In the genomic region with DNA sequence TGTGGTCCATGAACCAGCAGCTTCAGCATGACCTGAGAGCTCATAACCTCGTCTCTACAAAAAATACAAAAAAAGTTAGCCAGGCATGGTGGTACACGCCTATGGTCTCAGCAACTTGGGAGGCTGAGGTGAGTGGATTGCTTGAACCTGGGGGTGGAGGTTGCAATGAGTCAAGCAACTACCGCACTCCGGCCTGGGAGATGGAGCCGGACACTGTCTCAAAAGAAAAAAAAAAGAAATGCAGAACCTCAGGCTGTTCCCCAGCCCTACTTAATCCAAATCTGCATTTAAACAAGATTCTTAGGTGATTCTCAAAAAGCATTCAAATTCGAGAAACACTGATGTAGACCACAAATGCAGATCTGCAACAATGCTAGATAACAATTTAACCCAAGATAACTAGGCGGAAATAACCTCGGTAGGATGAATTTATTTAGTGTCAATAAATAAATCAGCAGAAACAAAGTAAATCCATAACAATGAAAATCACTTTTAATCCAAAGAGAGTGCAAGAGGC, we compare ENCODE assay signal across 1 cellular context.
TF ChIP-seq lines count a peak whose summit lies in the region.

No MANE protein-coding gene starts in this region.

TF ChIP-seq in GM23338, 12 proteins besides CTCF, POLR2A, EP300 and RAD21 (continued from another document):
- TF ChIP-seq, protein P1, sequence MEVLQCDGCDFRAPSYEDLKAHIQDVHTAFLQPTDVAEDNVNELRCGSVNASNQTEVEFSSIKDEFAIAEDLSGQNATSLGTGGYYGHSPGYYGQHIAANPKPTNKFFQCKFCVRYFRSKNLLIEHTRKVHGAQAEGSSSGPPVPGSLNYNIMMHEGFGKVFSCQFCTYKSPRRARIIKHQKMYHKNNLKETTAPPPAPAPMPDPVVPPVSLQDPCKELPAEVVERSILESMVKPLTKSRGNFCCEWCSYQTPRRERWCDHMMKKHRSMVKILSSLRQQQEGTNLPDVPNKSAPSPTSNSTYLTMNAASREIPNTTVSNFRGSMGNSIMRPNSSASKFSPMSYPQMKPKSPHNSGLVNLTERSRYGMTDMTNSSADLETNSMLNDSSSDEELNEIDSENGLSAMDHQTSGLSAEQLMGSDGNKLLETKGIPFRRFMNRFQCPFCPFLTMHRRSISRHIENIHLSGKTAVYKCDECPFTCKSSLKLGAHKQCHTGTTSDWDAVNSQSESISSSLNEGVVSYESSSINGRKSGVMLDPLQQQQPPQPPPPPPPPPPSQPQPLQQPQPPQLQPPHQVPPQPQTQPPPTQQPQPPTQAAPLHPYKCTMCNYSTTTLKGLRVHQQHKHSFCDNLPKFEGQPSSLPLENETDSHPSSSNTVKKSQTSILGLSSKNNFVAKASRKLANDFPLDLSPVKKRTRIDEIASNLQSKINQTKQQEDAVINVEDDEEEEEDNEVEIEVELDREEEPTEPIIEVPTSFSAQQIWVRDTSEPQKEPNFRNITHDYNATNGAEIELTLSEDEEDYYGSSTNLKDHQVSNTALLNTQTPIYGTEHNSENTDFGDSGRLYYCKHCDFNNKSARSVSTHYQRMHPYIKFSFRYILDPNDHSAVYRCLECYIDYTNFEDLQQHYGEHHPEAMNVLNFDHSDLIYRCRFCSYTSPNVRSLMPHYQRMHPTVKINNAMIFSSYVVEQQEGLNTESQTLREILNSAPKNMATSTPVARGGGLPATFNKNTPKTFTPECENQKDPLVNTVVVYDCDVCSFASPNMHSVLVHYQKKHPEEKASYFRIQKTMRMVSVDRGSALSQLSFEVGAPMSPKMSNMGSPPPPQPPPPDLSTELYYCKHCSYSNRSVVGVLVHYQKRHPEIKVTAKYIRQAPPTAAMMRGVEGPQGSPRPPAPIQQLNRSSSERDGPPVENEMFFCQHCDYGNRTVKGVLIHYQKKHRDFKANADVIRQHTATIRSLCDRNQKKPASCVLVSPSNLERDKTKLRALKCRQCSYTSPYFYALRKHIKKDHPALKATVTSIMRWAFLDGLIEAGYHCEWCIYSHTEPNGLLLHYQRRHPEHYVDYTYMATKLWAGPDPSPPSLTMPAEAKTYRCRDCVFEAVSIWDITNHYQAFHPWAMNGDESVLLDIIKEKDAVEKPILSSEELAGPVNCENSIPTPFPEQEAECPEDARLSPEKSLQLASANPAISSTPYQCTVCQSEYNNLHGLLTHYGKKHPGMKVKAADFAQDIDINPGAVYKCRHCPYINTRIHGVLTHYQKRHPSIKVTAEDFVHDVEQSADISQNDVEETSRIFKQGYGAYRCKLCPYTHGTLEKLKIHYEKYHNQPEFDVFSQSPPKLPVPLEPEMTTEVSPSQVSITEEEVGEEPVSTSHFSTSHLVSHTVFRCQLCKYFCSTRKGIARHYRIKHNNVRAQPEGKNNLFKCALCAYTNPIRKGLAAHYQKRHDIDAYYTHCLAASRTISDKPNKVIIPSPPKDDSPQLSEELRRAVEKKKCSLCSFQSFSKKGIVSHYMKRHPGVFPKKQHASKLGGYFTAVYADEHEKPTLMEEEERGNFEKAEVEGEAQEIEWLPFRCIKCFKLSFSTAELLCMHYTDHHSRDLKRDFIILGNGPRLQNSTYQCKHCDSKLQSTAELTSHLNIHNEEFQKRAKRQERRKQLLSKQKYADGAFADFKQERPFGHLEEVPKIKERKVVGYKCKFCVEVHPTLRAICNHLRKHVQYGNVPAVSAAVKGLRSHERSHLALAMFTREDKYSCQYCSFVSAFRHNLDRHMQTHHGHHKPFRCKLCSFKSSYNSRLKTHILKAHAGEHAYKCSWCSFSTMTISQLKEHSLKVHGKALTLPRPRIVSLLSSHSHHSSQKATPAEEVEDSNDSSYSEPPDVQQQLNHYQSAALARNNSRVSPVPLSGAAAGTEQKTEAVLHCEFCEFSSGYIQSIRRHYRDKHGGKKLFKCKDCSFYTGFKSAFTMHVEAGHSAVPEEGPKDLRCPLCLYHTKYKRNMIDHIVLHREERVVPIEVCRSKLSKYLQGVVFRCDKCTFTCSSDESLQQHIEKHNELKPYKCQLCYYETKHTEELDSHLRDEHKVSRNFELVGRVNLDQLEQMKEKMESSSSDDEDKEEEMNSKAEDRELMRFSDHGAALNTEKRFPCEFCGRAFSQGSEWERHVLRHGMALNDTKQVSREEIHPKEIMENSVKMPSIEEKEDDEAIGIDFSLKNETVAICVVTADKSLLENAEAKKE (CRISPR knock-in tag; IDR thresholded peaks at IDR 0.05): no peak; the same call in 1 of the 2 replicates
